Comparison of ENCODE assay signal across 8 cellular contexts in the genomic region with DNA sequence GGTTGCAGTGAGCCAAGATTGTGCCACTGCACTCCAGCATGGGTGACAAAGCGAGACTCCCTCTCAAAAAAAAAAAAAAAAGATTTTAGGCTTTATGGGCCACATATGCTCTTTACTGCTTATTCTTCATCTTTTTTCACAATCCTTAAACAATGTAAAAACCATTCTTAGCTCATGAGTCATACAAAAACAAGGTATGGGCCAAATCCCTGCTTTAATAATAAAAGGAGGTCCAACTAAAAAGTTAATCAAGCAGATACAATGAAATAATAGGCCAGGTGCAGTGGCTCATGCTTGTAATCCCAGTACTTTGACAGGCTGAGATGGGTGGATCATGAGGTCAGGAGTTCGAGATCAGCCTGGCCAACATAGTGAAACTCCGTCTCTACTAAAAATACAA. TPM values are rescaled to one million over a fixed set of nuclear protein-coding genes. Genes with fewer than 3 reads are reported as not detected.
DNase-seq lines count a peak whose midpoint lies in the region; ATAC-seq, FAIRE-seq and TF ChIP-seq lines count a peak whose summit lies in the region.
"Not testable (repeated sequence)": the region's sequence is repeated elsewhere in the genome, so short reads cannot be mapped to it uniquely, and the experiment has no call there.

No MANE protein-coding gene starts in this region.

- peak overlapping the region; percentile 54 for H3K27ac Mint-ChIP-seq in MCF 10A (ENCODE audit: low read depth, unreplicated experiment)

- CTCF ChIA-PET in A549 (lab: Yijun Ruan, JAX) = interaction anchor here (0.6 to 0.7 kb wide), 2 partner anchors 97 to 1247 kb away, joined by 3 read pairs; no protein-coding TSS in a partner anchor
- CTCF ChIA-PET in MCF 10A (lab: Yijun Ruan, JAX) = interaction anchor here (0.9 kb wide), 1 partner anchor 84 kb away, joined by 6 read pairs; no protein-coding TSS in a partner anchor

- not testable (repeated sequence) for FAIRE-seq in A549 (lab: Jason Lieb, UNC)

- H3K4me1 ChIP-seq in A549 = peaks cover 39% of the 10 kb centered on the region
- H3K4me1 ChIP-seq in foreskin keratinocyte = peaks cover 20% of the 10 kb centered on the region

- not testable (repeated sequence) for H3K27me3 Mint-ChIP-seq in MCF 10A (ENCODE audit: insufficient read depth, unreplicated experiment)

- not testable (repeated sequence) for TF ChIP-seq RAD21 in A549 (conservative IDR thresholded peaks at IDR 0.05 in 1 of 2, IDR thresholded peaks at IDR 0.05 in 1 of 2)

- BruUV-seq in MCF 10A (replicated peaks; lab: Mats Ljungman, UMichigan) = not testable (repeated sequence)

- POLR2A ChIA-PET in A549 (lab: Yijun Ruan, JAX) = not testable (repeated sequence)
- POLR2A ChIA-PET in MCF 10A (lab: Yijun Ruan, JAX) = interaction anchor here (0.6 to 1.2 kb wide), 4 partner anchors 21 to 450 kb away, joined by 3 to 5 read pairs (median 4); partner anchors contain the start of genes S100PBP and YARS1

- ATAC-seq in A549, SK-N-SH treated with all-trans-retinoic acid at 6 μM for 48 hours: not testable (repeated sequence)
- ATAC-seq in esophagus mucosa (peak; percentile 77), foreskin keratinocyte (peak; percentile 24)

- H3K36me3 Mint-ChIP-seq in MCF 10A (ENCODE audit: insufficient read depth, unreplicated experiment) = peaks cover 88% of the 10 kb centered on the region

- DNase-seq in A549 (ENCODE audit: low read depth in 1 of 2, low spot score in 1 of 2) = not testable (repeated sequence)
- peak; percentile 71 for DNase-seq in ELR (ENCODE audit: low read depth)
- peak; percentile 70 for DNase-seq in LHCN-M2 (ENCODE audit: low read depth)
- peak; percentile 71 for DNase-seq in MCF 10A (ENCODE audit: unreplicated experiment)
- DNase-seq in foreskin keratinocyte = peak in 1 of 2 donors; percentile 79
- DNase-seq in retinal pigment epithelial cell (ENCODE audit: low read depth) = peak; percentile 59

- H3K4me2 ChIP-seq in A549 = not testable (repeated sequence)

- H3K27me3 ChIP-seq in foreskin keratinocyte = not testable (repeated sequence)

- not testable (repeated sequence) for H3K27ac ChIP-seq in A549, foreskin keratinocyte

- H3K9me3 Mint-ChIP-seq in MCF 10A (ENCODE audit: unreplicated experiment) = not testable (repeated sequence)

- not testable (repeated sequence) for TF ChIP-seq EP300 in A549 (IDR thresholded peaks at IDR 0.05)

- intact Hi-C loops in MCF 10A (cut with micrococcal nuclease) = not testable (repeated sequence)

- peaks cover 35% of the 10 kb centered on the region for H3K4me1 Mint-ChIP-seq in MCF 10A (ENCODE audit: insufficient read depth, unreplicated experiment)

- TF ChIP-seq POLR2A in A549 (IDR thresholded peaks at IDR 0.05; ENCODE audit: low read length) = not testable (repeated sequence)

- H3K9me3 ChIP-seq in A549 = not testable (repeated sequence)

- TF ChIP-seq CTCF in A549 (IDR thresholded peaks at IDR 0.05); MCF 10A (IDR thresholded peaks at IDR 0.05; ENCODE audit: unreplicated experiment); foreskin keratinocyte (conservative IDR thresholded peaks at IDR 0.05); retinal pigment epithelial cell (conservative IDR thresholded peaks at IDR 0.05; ENCODE audit: low read depth, low read length): not testable (repeated sequence)

- not testable (repeated sequence) for H3K4me3 Mint-ChIP-seq in MCF 10A (ENCODE audit: unreplicated experiment)

- WGBS in A549 (ENCODE audit: missing lambda C conversion rate) = 87% methylated on average over 3 of the region's 3 CpGs

- H3K4me3 ChIP-seq in A549; retinal pigment epithelial cell (ENCODE audit: low read length): not testable (repeated sequence)

TF ChIP-seq in A549, 52 proteins besides CTCF, POLR2A, EP300 and RAD21:
- TF ChIP-seq FOSL2 (IDR thresholded peaks at IDR 0.05) = not testable (repeated sequence)
- TF ChIP-seq FOSL2 (CRISPR knock-in tag; IDR thresholded peaks at IDR 0.05) = peak; percentile 19; the same call in 1 of the 2 replicates

TF ChIP-seq in SK-N-SH treated with all-trans-retinoic acid at 6 μM for 48 hours, 23 proteins besides CTCF, POLR2A, EP300 and RAD21:
- TF ChIP-seq ISL1 (CRISPR knock-in tag; IDR thresholded peaks at IDR 0.05) = 0 out of 2 replicates have a peak, but pooled peaks have one; percentile 26

RNA-seq across cellular contexts. Expression of gene YARS1, which starts 21.4 kb away (rescaled TPM):
- 103 and 105 TPM in 2 replicates for polyA plus RNA-seq in A549 (2011; rRNA removed)
- 52.7 and 55.7 TPM in 2 replicates for polyA plus RNA-seq in A549 (2012; cell fraction: cytosol; rRNA removed)
- 51.1 and 64.7 TPM in 2 replicates for polyA plus RNA-seq in A549 (2012; cell fraction: nucleus; rRNA removed)
- polyA plus RNA-seq in A549 (2017; fragmentation: RNase III; extraction: RNeasy Plus Mini Kit Qiagen cat#74134 plus additional on column Dnase treatment) = 83.2 to 103 TPM (median 92.5 TPM) in 3 replicates
- 82.0 and 94.1 TPM in 2 replicates for polyA minus RNA-seq in A549 (2011; rRNA and poly(A)+ RNA removed)
- total RNA-seq in LHCN-M2 (2014; rRNA removed) = 57.8 and 64.5 TPM in 2 replicates
- 62.6 TPM for polyA plus RNA-seq in LHCN-M2 (2012)
- total RNA-seq in MCF 10A (2022) = 347 and 372 TPM in 2 replicates
- total RNA-seq in esophagus mucosa = 93.3 TPM
- total RNA-seq in foreskin keratinocyte = 119 and 130 TPM in 2 replicates
- 95.9 and 107 TPM in 2 replicates for polyA plus RNA-seq in foreskin keratinocyte

RNA-seq across cellular contexts. Expression of gene S100PBP, which starts 21.7 kb away (rescaled TPM):
- 39.3 and 41.9 TPM in 2 replicates for polyA plus RNA-seq in A549 (2011; rRNA removed)
- polyA plus RNA-seq in A549 (2012; cell fraction: cytosol; rRNA removed) = 6.6 and 7.2 TPM in 2 replicates
- 10.4 and 18.2 TPM in 2 replicates for polyA plus RNA-seq in A549 (2012; cell fraction: nucleus; rRNA removed)
- 15.9 to 17.0 TPM (median 16.1 TPM) in 3 replicates for polyA plus RNA-seq in A549 (2017; fragmentation: RNase III; extraction: RNeasy Plus Mini Kit Qiagen cat#74134 plus additional on column Dnase treatment)
- 23.1 and 24.8 TPM in 2 replicates for polyA minus RNA-seq in A549 (2011; rRNA and poly(A)+ RNA removed)
- 33.7 and 41.0 TPM in 2 replicates for total RNA-seq in LHCN-M2 (2014; rRNA removed)
- polyA plus RNA-seq in LHCN-M2 (2012) = 12.1 TPM
- 24.4 and 34.1 TPM in 2 replicates for total RNA-seq in MCF 10A (2022)
- 16.5 TPM for total RNA-seq in esophagus mucosa
- total RNA-seq in foreskin keratinocyte = 27.6 and 28.6 TPM in 2 replicates
- 8.1 and 12.4 TPM in 2 replicates for polyA plus RNA-seq in foreskin keratinocyte
